In the genomic region with DNA sequence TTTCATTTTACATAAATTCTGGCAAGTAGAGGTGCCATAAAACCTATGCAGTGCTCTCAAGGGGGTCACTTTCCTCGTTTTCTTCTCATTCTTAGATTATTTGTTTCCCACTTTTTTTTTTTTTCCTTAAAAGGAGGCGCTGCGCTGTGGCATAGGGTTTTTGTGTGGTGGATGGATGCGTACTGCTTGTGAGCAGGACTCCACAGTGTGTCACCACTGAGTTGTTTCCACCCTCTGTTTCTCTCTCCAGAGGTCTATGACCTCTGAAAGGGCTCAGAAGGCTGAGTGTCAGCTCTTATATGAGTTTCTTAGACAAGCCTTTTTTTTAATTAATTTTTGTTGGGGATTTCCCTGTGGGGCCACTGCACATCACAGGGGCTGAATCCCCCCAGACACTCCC, we compare ENCODE assay signal across 23 cellular contexts. TPM values are rescaled to one million over a fixed set of nuclear protein-coding genes. Genes with fewer than 3 reads are reported as not detected.
DNase-seq lines count a peak whose midpoint lies in the region; ATAC-seq and TF ChIP-seq lines count a peak whose summit lies in the region.
"Had no signal": no experiment of that assay in that cellular context is flagged by ENCODE, and none has a peak within 500 bp of the region (broad histone marks: within the 10 kb centered on the region; RNA-seq: fewer than 3 reads in every experiment).

No MANE protein-coding gene starts in this region.

- DNase-seq in activated naive CD8-positive, alpha-beta T cell treated with anti-CD3 and anti-CD28 coated beads, Interleukin-2, amount 50 U/mL, for 24 hours = no peak
- no peak for DNase-seq in Panc1 (ENCODE audit: low read depth, low spot score)
- no peak for DNase-seq in choroid plexus epithelial cell (ENCODE audit: low read depth)
- no peak for DNase-seq in GM10266 (ENCODE audit: extremely low spot score)
- DNase-seq in suprapubic skin (ENCODE audit: low spot score in 2 of 2) = no peak
- DNase-seq in SHP77 (lab: John Stamatoyannopoulos, UW) = no peak
- DNase-seq: activated CD4-positive, alpha-beta T cell treated with anti-CD3 and anti-CD28 coated beads, Interleukin-2, amount 50 U/mL, for 1 hour; activated T-cell treated with anti-CD3 and anti-CD28 coated beads for 4 hours; caudate nucleus; CD4-positive, CD25-positive, alpha-beta regulatory T cell; DMS153; dorsolateral prefrontal cortex; GF-D8; NCI-H1092 treated with DMSO at 0.1 percent for 48 hours; NCI-H524 treated with DMSO at 0.1 percent for 48 hours; SHP77 treated with DMSO at 0.1 percent for 48 hours; stimulated activated CD4-positive, alpha-beta T cell treated with anti-CD3 and anti-CD28 coated beads, Interleukin-4, amount 100 ng/mL, for 24 hours had no signal

- TF ChIP-seq CTCF in Panc1 (IDR thresholded peaks at IDR 0.05) (peak; percentile 72), choroid plexus epithelial cell (conservative IDR thresholded peaks at IDR 0.05; ENCODE audit: low read depth, low read length) (peak; percentile 14), GM10266 (IDR thresholded peaks at IDR 0.05; ENCODE audit: control insufficient read depth, insufficient read depth, low read depth, missing control alignments) (no peak), suprapubic skin (IDR thresholded peaks at IDR 0.05) (no peak)

- H3K9me3 ChIP-seq in Panc1 (ENCODE audit: control insufficient read depth, insufficient read depth, low read depth, low read length) (no peaks in the 10 kb centered on the region), suprapubic skin (no peaks in the 10 kb centered on the region)

- CTCF ChIA-PET in Panc1 (lab: Charles Lee) = no interaction called here

- no peak overlapping the region for H3K4me3 Mint-ChIP-seq in activated naive CD8-positive, alpha-beta T cell
- no peak overlapping the region for H3K4me3 Mint-ChIP-seq in activated naive CD8-positive, alpha-beta T cell treated with anti-CD3 and anti-CD28 coated beads, Interleukin-2, amount 50 U/mL, for 24 hours
- H3K4me3 Mint-ChIP-seq: CD4-positive, CD25-positive, alpha-beta regulatory T cell; GM23338; IgD-negative memory B cell; T-helper 1 cell treated with Interleukin-12 subunit alpha and Interleukin-12 subunit beta and Interleukin-4 antibody, amounts not matched to agents 30 μg/mL and 1 μg/mL, for 36 hours had no signal

- H3K4me3 ChIP-seq in Panc1 (ENCODE audit: low read depth in 2 of 2, low read length in 2 of 2) = no peak overlapping the region
- H3K4me3 ChIP-seq in choroid plexus epithelial cell (ENCODE audit: low read depth, low read length) = no peak overlapping the region
- no peak overlapping the region for H3K4me3 ChIP-seq in suprapubic skin
- H3K4me3 ChIP-seq: dorsolateral prefrontal cortex, GM23338 had no signal

- in situ Hi-C loops in Panc1 (cut with HindIII; ENCODE audit: low pct_unique_long_range_greater_than_20kb, low sequenced_read_pairs) = no loop called here

- peaks cover 2% of the 10 kb centered on the region for H3K36me3 Mint-ChIP-seq in activated naive CD8-positive, alpha-beta T cell
- peaks cover 1% of the 10 kb centered on the region for H3K36me3 Mint-ChIP-seq in activated naive CD8-positive, alpha-beta T cell treated with anti-CD3 and anti-CD28 coated beads, Interleukin-2, amount 50 U/mL, for 24 hours (ENCODE audit: low read depth)
- H3K36me3 Mint-ChIP-seq: CD4-positive, CD25-positive, alpha-beta regulatory T cell had no signal

- no TSS peak for BruUV-seq in Panc1 (replicated peaks; lab: Mats Ljungman, UMichigan)

- TF ChIP-seq POLR2A in suprapubic skin (IDR thresholded peaks at IDR 0.05) = no peak

- H3K27ac Mint-ChIP-seq in activated naive CD8-positive, alpha-beta T cell = peak overlapping the region; percentile 34
- no peak overlapping the region for H3K27ac Mint-ChIP-seq in activated naive CD8-positive, alpha-beta T cell treated with anti-CD3 and anti-CD28 coated beads, Interleukin-2, amount 50 U/mL, for 24 hours
- H3K27ac Mint-ChIP-seq: CD4-positive, CD25-positive, alpha-beta regulatory T cell; GM23338; IgD-negative memory B cell; T-helper 1 cell treated with Interleukin-12 subunit alpha and Interleukin-12 subunit beta and Interleukin-4 antibody, amounts not matched to agents 30 μg/mL and 1 μg/mL, for 36 hours had no signal

- no peaks in the 10 kb centered on the region for H3K9me3 Mint-ChIP-seq in activated naive CD8-positive, alpha-beta T cell (ENCODE audit: low read depth)
- H3K9me3 Mint-ChIP-seq in activated naive CD8-positive, alpha-beta T cell treated with anti-CD3 and anti-CD28 coated beads, Interleukin-2, amount 50 U/mL, for 24 hours = peaks cover 6% of the 10 kb centered on the region

- no peaks in the 10 kb centered on the region for H3K27me3 Mint-ChIP-seq in activated naive CD8-positive, alpha-beta T cell
- H3K27me3 Mint-ChIP-seq in activated naive CD8-positive, alpha-beta T cell treated with anti-CD3 and anti-CD28 coated beads, Interleukin-2, amount 50 U/mL, for 24 hours = peaks cover 2% of the 10 kb centered on the region

- WGBS in suprapubic skin = 61% methylated on average over 4 of the region's 4 CpGs

- no peak for TF ChIP-seq EP300 in suprapubic skin (IDR thresholded peaks at IDR 0.05)

- peaks cover 10% of the 10 kb centered on the region for H3K4me1 ChIP-seq in Panc1 (ENCODE audit: control insufficient read depth, insufficient read depth, low read length)
- no peaks in the 10 kb centered on the region for H3K4me1 ChIP-seq in suprapubic skin

- no peaks in the 10 kb centered on the region for H3K36me3 ChIP-seq in Panc1 (ENCODE audit: control insufficient read depth, insufficient read depth, low read length)
- H3K36me3 ChIP-seq in suprapubic skin = no peaks in the 10 kb centered on the region

- intact Hi-C loops in Panc1 (cut with micrococcal nuclease; ENCODE audit: unreplicated experiment) = no loop called here

- ATAC-seq in activated naive CD8-positive, alpha-beta T cell treated with anti-CD3 and anti-CD28 coated beads, Interleukin-2, amount 50 U/mL, for 24 hours = no peak
- ATAC-seq in Panc1 (peak; percentile 95), HG02981 (IDR thresholded peaks at IDR 0.05; ENCODE audit: unreplicated experiment) (no peak)
- ATAC-seq: GM23338 had no signal

- H3K27me3 ChIP-seq in Panc1 (ENCODE audit: control insufficient read depth, insufficient read depth, low read length) (no peaks in the 10 kb centered on the region), suprapubic skin (no peaks in the 10 kb centered on the region)
- H3K27me3 ChIP-seq: dorsolateral prefrontal cortex had no signal

- H3K27ac ChIP-seq in Panc1 (ENCODE audit: low read length) (peak overlapping the region; percentile 76), suprapubic skin (no peak overlapping the region)
- H3K27ac ChIP-seq: dorsolateral prefrontal cortex, VCaP had no signal

- POLR2A ChIA-PET in Panc1 (lab: Charles Lee) = no interaction called here

- H3K4me1 Mint-ChIP-seq in activated naive CD8-positive, alpha-beta T cell (ENCODE audit: low read depth) = peaks cover 9% of the 10 kb centered on the region
- H3K4me1 Mint-ChIP-seq in activated naive CD8-positive, alpha-beta T cell treated with anti-CD3 and anti-CD28 coated beads, Interleukin-2, amount 50 U/mL, for 24 hours = peaks cover 6% of the 10 kb centered on the region
- H3K4me1 Mint-ChIP-seq: GM23338 had no signal

RNA-seq across cellular contexts. Expression of a gene that starts 13.6 kb away (rescaled TPM):
- total RNA-seq in Panc1 (2021; ENCODE audit: unreplicated experiment) (124 TPM), suprapubic skin (100 to 1,000 TPM; 298 to 644 (median 435) TPM)
- 173 TPM for polyA plus RNA-seq in Panc1 (2012; ENCODE audit: insufficient read length)

RNA-seq across cellular contexts. Expression of a gene that starts 18.2 kb away (rescaled TPM):
- total RNA-seq in Panc1 (2021; ENCODE audit: unreplicated experiment) = 86.6 TPM
- 51.7 TPM for polyA plus RNA-seq in Panc1 (2012; ENCODE audit: insufficient read length)
- total RNA-seq in suprapubic skin = 10 to 100 TPM; 28.8 to 41.9 (median 37.1) TPM

RNA-seq across cellular contexts. Expression of a gene that starts 41.4 kb away (rescaled TPM):
- 162 TPM for total RNA-seq in Panc1 (2021; ENCODE audit: unreplicated experiment)
- polyA plus RNA-seq in Panc1 (2012; ENCODE audit: insufficient read length) = 179 TPM
- 100 to 1,000 TPM; 119 to 173 (median 161) TPM for total RNA-seq in suprapubic skin

RNA-seq across cellular contexts. Expression of a gene that starts 41.6 kb away (rescaled TPM):
- total RNA-seq in Panc1 (2021; ENCODE audit: unreplicated experiment) (76.2 TPM), suprapubic skin (10 to 100 TPM; 21.9 to 33.9 (median 30.5) TPM)
- polyA plus RNA-seq in Panc1 (2012; ENCODE audit: insufficient read length) = 101 TPM

Comparison
In these comparisons a context has a peak if more than half of its experiments do, and no peak if none do; other contexts are left out.
1. CTCF ChIP-seq: peak in Panc1 (single experiment) and choroid plexus epithelial cell (single experiment); none in GM10266 (single experiment) and suprapubic skin (0 of 2).